ENCODE assay signal across 8 cellular contexts in the genomic region with DNA sequence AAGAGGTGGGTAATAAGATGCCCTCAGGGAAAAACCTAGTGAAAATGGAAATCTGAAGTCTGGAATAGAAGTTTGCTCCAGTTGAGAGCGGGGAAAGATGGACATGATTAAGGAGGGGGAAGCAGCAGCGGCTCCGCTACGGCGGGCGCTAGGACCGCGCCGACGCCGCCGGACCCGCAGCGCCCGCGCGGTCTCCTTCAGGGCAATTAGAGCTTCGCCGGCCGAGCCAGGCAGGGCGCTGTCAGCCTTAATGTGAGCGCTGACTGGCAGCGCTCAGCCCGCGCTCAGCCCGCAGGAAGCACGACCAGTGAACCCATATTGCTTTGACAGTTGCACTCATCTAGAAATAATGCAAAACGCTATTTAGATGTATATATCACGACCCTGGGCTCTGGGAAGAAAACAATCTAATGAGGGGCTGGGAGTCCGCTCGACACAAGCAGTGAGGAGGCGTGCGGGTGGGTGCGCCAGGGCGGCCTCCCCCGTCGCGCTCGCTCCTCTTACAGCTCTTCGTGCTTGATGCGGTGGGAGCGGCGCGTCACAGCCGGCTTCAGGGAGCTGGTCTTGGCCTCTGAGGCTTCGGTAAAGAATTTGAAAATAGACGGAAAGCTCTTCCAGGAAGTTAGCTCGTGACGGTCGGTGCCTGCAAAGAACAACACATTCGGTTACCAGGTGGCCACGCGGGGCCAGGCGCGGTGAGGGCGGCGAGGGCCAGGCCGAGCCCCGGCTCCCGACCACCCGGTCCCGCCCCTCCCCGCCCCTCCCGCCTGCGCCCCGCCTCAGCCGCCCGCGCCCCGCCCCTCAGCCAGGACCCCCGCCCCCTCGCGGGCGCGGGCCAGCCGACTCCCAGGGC. TPM values are rescaled to one million over a fixed set of nuclear protein-coding genes. Genes with fewer than 3 reads are reported as not detected.
A peak's percentile ranks its signal among the peaks of the same experiment; 100 is the strongest.
DNase-seq lines count a peak whose midpoint lies in the region; ATAC-seq and TF ChIP-seq lines count a peak whose summit lies in the region.

No MANE protein-coding gene starts in this region.

- peak overlapping the region; percentile 83 to 86 for H3K4me3 ChIP-seq in duodenal mucosa (ENCODE audit: low read depth in 1 of 2, low read length in 2 of 2)
- H3K4me3 ChIP-seq in lower lobe of right lung = peak overlapping the region; percentile 77

- H3K9me3 ChIP-seq in duodenal mucosa (ENCODE audit: control insufficient read depth in 1 of 2, low read length in 2 of 2) (no peaks in the 10 kb centered on the region), lower lobe of right lung (no peaks in the 10 kb centered on the region)

- ATAC-seq in HG03342 (IDR thresholded peaks at IDR 0.05; ENCODE audit: unreplicated experiment) (peak; percentile 96), lower lobe of right lung (peak; percentile 92 to 94)

- intact Hi-C loops in lower lobe of right lung (cut with DNase I) = no loop called here

- H3K27ac ChIP-seq in duodenal mucosa (ENCODE audit: low read depth, low read length) = peak overlapping the region; percentile 5
- H3K27ac ChIP-seq in lower lobe of right lung = peak overlapping the region; percentile 79

- H3K36me3 ChIP-seq in duodenal mucosa (ENCODE audit: control insufficient read depth in 1 of 2, insufficient read depth in 2 of 2, low read length in 2 of 2) = no peaks in the 10 kb centered on the region
- no peaks in the 10 kb centered on the region for H3K36me3 ChIP-seq in lower lobe of right lung

- peak in 11 of 14 donors; percentile 47 to 77 (median 67) for DNase-seq in C1 segment of cervical spinal cord (lab: John Stamatoyannopoulos, UW)
- peak; percentile 55 for DNase-seq in GM19240 (ENCODE audit: insufficient read length, low spot score)
- DNase-seq in NCI-H345 treated with DMSO at 0.1 percent for 48 hours (lab: John Stamatoyannopoulos, UW; ENCODE audit: unreplicated experiment) = peak; percentile 62
- DNase-seq in activated CD4-positive, alpha-beta T cell treated with anti-CD3 and anti-CD28 coated beads for 48 hours = peak; percentile 72
- DNase-seq in lower lobe of right lung = peak; percentile 78
- DNase-seq in stimulated activated CD8-positive, alpha-beta memory T cell treated with anti-CD3 and anti-CD28 coated beads, Interleukin-2, amount 100 ng/mL, for 48 hours (ENCODE audit: low read depth in 2 of 2) = peak; percentile 46 to 47

- peaks cover 0 to 8% of the 10 kb centered on the region in 2 donors for H3K4me1 ChIP-seq in duodenal mucosa (ENCODE audit: control insufficient read depth in 1 of 2, insufficient read depth in 2 of 2, low read length in 2 of 2)
- H3K4me1 ChIP-seq in lower lobe of right lung = peaks cover 15% of the 10 kb centered on the region

- no peaks in the 10 kb centered on the region for H3K27me3 ChIP-seq in duodenal mucosa (ENCODE audit: control insufficient read depth in 1 of 2, insufficient read depth in 2 of 2, low read length in 2 of 2)
- H3K27me3 ChIP-seq in lower lobe of right lung (ENCODE audit: low read depth) = no peaks in the 10 kb centered on the region

- peak overlapping the region; percentile 56 to 61 for H3K9ac ChIP-seq in duodenal mucosa (ENCODE audit: low read depth in 1 of 2, low read length in 2 of 2)

- TF ChIP-seq CTCF in lower lobe of right lung (IDR thresholded peaks at IDR 0.05) = no peak

RNA-seq across cellular contexts. Expression of gene NR2F1, which starts 37.7 kb away (rescaled TPM):
- total RNA-seq in lower lobe of right lung = 42.6 TPM

RNA-seq across cellular contexts. Expression of gene NR2F1-AS1, which starts 39.7 kb away (rescaled TPM):
- total RNA-seq in lower lobe of right lung = 11.1 TPM

Comparison
In these comparisons a context has a peak if more than half of its experiments do, and no peak if none do; other contexts are left out.
1. Peak in every context shown above with its lines: DNase-seq, ATAC-seq, H3K4me3 ChIP-seq and H3K27ac ChIP-seq.